In genomic region chr6:89215391-89215790, GRCh38 we compare ENCODE assay signal across 30 cellular contexts.
"Had no signal": no experiment of that assay in that cellular context is flagged by ENCODE, and none has a peak within 500 bp of the region (broad histone marks: within the 10 kb centered on the region; RNA-seq: fewer than 3 reads in every experiment).

No MANE protein-coding gene starts in this region.

- ATAC-seq: body of pancreas; foreskin keratinocyte; heart left ventricle; left colon; pancreas; sciatic nerve; stimulated activated naive CD8-positive, alpha-beta T cell treated with anti-CD3 and anti-CD28 coated beads, Interleukin-15, Interleukin-2, amounts not matched to agents 100 U/mL and 50 U/mL, for 24 hours had no signal

- H3K4me3 ChIP-seq: body of pancreas, esophagus muscularis mucosa, heart left ventricle, pancreas, prostate gland, skin epidermis, thoracic aorta had no signal

- H3K36me3 ChIP-seq: esophagus muscularis mucosa, heart left ventricle, neutrophil, pancreas, prostate gland, thoracic aorta had no signal

- H3K27me3 ChIP-seq: body of pancreas, esophagus muscularis mucosa, heart left ventricle, neutrophil, pancreas had no signal

- H3K4me1 ChIP-seq: body of pancreas, foreskin keratinocyte, pancreas, prostate gland had no signal

- H3K27ac ChIP-seq: body of pancreas, esophagus muscularis mucosa, foreskin keratinocyte, heart left ventricle, neutrophil, pancreas, prostate gland, skin epidermis, thoracic aorta, VCaP had no signal

- DNase-seq: activated CD4-positive, alpha-beta T cell treated with anti-CD3 and anti-CD28 coated beads for 48 hours; activated CD4-positive, alpha-beta T cell treated with anti-CD3 and anti-CD28 coated beads, Interleukin-2, amount 50 U/mL, for 48 hours; activated CD8-positive, alpha-beta memory T cell treated with anti-CD3 and anti-CD28 coated beads for 24 hours; activated effector memory CD4-positive, alpha-beta T cell treated with Interleukin-2 at 50 U/mL for 16 hours; activated naive CD4-positive, alpha-beta T cell treated with Interleukin-2 at 50 U/mL for 16 hours; aorta; body of pancreas; dermis blood vessel endothelial cell; effector CD4-positive, alpha-beta T cell; foreskin keratinocyte; heart left ventricle; hypothalamus; immature natural killer cell; kidney; left colon; mammary epithelial cell; nephron progenitor cell; pancreas; retina; stimulated activated CD4-positive, alpha-beta T cell treated with anti-CD3 and anti-CD28 coated beads, Interleukin-12 subunit alpha, Interleukin-12 subunit beta, amount 100 ng/mL, for 4 hours; stimulated activated CD4-positive, alpha-beta T cell treated with anti-CD3 and anti-CD28 coated beads, Interleukin-4, amount 100 ng/mL, for 1 hour; stimulated activated naive CD8-positive, alpha-beta T cell treated with anti-CD3 and anti-CD28 coated beads, Interleukin-15, Interleukin-2, amounts not matched to agents 100 U/mL and 50 U/mL, for 24 hours; trophoblast cell had no signal

- H3K9me3 ChIP-seq: body of pancreas, esophagus muscularis mucosa, heart left ventricle, neutrophil, pancreas, prostate gland, thoracic aorta had no signal
